8 cellular contexts compared by ENCODE assay signal in genomic region chr4:153257151-153257620, GRCh38. TPM values are rescaled to one million over a fixed set of nuclear protein-coding genes. Genes with fewer than 3 reads are reported as not detected.
A peak's percentile ranks its signal among the peaks of the same experiment; 100 is the strongest.
DNase-seq lines count a peak whose midpoint lies in the region; ATAC-seq and TF ChIP-seq lines count a peak whose summit lies in the region.

No MANE protein-coding gene starts in this region.

- H3K27me3 Mint-ChIP-seq in activated CD4-positive, alpha-beta T cell treated with anti-CD3 and anti-CD28 coated beads, Interleukin-2, amount 10 ng/mL, durations not matched to agents 7 days and 5 days, result peaks cover 14% of the 10 kb centered on the region

- POLR2A ChIA-PET in activated CD4-positive, alpha-beta T cell treated with anti-CD3 and anti-CD28 coated beads, Interleukin-2, amount 10 ng/mL, durations not matched to agents 7 days and 5 days (lab: Charles Lee), result interaction anchor here (0.6 kb wide), 1 partner anchor 33 kb away, joined by 3 read pairs; no protein-coding TSS in a partner anchor

- no peaks in the 10 kb centered on the region for H3K27me3 ChIP-seq in foreskin keratinocyte

- H3K27ac Mint-ChIP-seq in activated CD4-positive, alpha-beta T cell treated with anti-CD3 and anti-CD28 coated beads, Interleukin-2, amount 10 ng/mL, durations not matched to agents 7 days and 5 days, result no peak overlapping the region

- peaks cover under 1% of the 10 kb centered on the region for H3K4me1 Mint-ChIP-seq in activated CD4-positive, alpha-beta T cell treated with anti-CD3 and anti-CD28 coated beads, Interleukin-2, amount 10 ng/mL, durations not matched to agents 7 days and 5 days

- no peaks in the 10 kb centered on the region for H3K4me1 ChIP-seq in foreskin keratinocyte

- no peak overlapping the region for H3K27ac ChIP-seq in foreskin keratinocyte

- ATAC-seq in GM18867 (IDR thresholded peaks at IDR 0.05; ENCODE audit: unreplicated experiment) (peak; percentile 66), HG03025 (IDR thresholded peaks at IDR 0.05; ENCODE audit: low FRiP score, unreplicated experiment) (peak; percentile 70), foreskin keratinocyte (peak; percentile 25)

- no peak for TF ChIP-seq CTCF in foreskin keratinocyte (conservative IDR thresholded peaks at IDR 0.05)

- no peak overlapping the region for H3K4me3 Mint-ChIP-seq in activated CD4-positive, alpha-beta T cell treated with anti-CD3 and anti-CD28 coated beads, Interleukin-2, amount 10 ng/mL, durations not matched to agents 7 days and 5 days

- CTCF ChIA-PET in activated CD4-positive, alpha-beta T cell treated with anti-CD3 and anti-CD28 coated beads, Interleukin-2, amount 10 ng/mL, durations not matched to agents 7 days and 5 days (lab: Charles Lee), result interaction anchor here (1.7 kb wide), 1 partner anchor 18 kb away, joined by 3 read pairs; no protein-coding TSS in a partner anchor

- DNase-seq in activated CD4-positive, alpha-beta T cell treated with anti-CD3 and anti-CD28 coated beads, Interleukin-2, amount 10 ng/mL, durations not matched to agents 7 days and 5 days, result peak; percentile 25
- DNase-seq in foreskin keratinocyte (no peak), renal cortical epithelial cell (ENCODE audit: low read depth) (peak; percentile 54), NCI-H226 (no peak), NCI-H128 (lab: John Stamatoyannopoulos, UW; ENCODE audit: unreplicated experiment) (no peak), SW480 (ENCODE audit: low spot score) (no peak)

- no peaks in the 10 kb centered on the region for H3K36me3 Mint-ChIP-seq in activated CD4-positive, alpha-beta T cell treated with anti-CD3 and anti-CD28 coated beads, Interleukin-2, amount 10 ng/mL, durations not matched to agents 7 days and 5 days (ENCODE audit: low read depth)

- peaks cover 8% of the 10 kb centered on the region for H3K9me3 Mint-ChIP-seq in activated CD4-positive, alpha-beta T cell treated with anti-CD3 and anti-CD28 coated beads, Interleukin-2, amount 10 ng/mL, durations not matched to agents 7 days and 5 days

RNA-seq across cellular contexts. Expression of gene TRIM2, which starts 52.9 kb away (rescaled TPM):
- under 1 TPM; 0.20 to 0.44 TPM for total RNA-seq in activated CD4-positive, alpha-beta T cell treated with anti-CD3 and anti-CD28 coated beads, Interleukin-2, amount 10 ng/mL, durations not matched to agents 7 days and 5 days
- total RNA-seq in foreskin keratinocyte, result 7.0 and 9.9 TPM in 2 replicates
- 0.91 and 1.8 TPM in 2 replicates for polyA plus RNA-seq in foreskin keratinocyte
- total RNA-seq in renal cortical epithelial cell, result 110 and 181 TPM in 2 replicates

Comparison
In these comparisons a context has a peak if more than half of its experiments do, and no peak if none do; other contexts are left out.
1. DNase-seq: peak in activated CD4-positive, alpha-beta T cell treated with anti-CD3 and anti-CD28 coated beads, Interleukin-2, amount 10 ng/mL, durations not matched to agents 7 days and 5 days (single experiment) and renal cortical epithelial cell (single experiment); none in foreskin keratinocyte (0 of 2), NCI-H226 (single experiment), NCI-H128 (single experiment) and SW480 (single experiment).
2. RNA of gene TRIM2, which starts 52.9 kb away (total RNA-seq): 110 to 181 TPM in renal cortical epithelial cell; 7.0 to 9.9 TPM in foreskin keratinocyte and 0.20 to 0.44 TPM in activated CD4-positive, alpha-beta T cell treated with anti-CD3 and anti-CD28 coated beads, Interleukin-2, amount 10 ng/mL, durations not matched to agents 7 days and 5 days; every median in the first group is over 10 times any median in the second.
3. Peak in every context shown above with its lines, with median percentiles within 50 percentile points of each other: ATAC-seq.